Comparison of ENCODE assay signal across 16 cellular contexts in genomic region chr12:11810962-11811361, GRCh38.
DNase-seq lines count a peak whose midpoint lies in the region; ATAC-seq and TF ChIP-seq lines count a peak whose summit lies in the region.
"Had no signal": no experiment of that assay in that cellular context is flagged by ENCODE, and none has a peak within 500 bp of the region (broad histone marks: within the 10 kb centered on the region; RNA-seq: fewer than 3 reads in every experiment).

No MANE protein-coding gene starts in this region.

- in situ Hi-C loops in mammary epithelial cell (cut with MboI; ENCODE audit: low sequenced_read_pairs in 2 of 2) = no loop called here

- no peak overlapping the region for H3K23ac ChIP-seq in mesendoderm (ENCODE audit: low read length)

- TF ChIP-seq CTCF in breast epithelium (IDR thresholded peaks at IDR 0.05) (no peak), mammary epithelial cell (conservative IDR thresholded peaks at IDR 0.05 in 1 of 2, IDR thresholded peaks at IDR 0.05 in 1 of 2; ENCODE audit: extremely low read depth in 1 of 2, insufficient read depth in 1 of 2, low read depth in 1 of 2, low read length in 2 of 2) (no peak), thoracic aorta (IDR thresholded peaks at IDR 0.05) (no peak), Caco-2 (IDR thresholded peaks at IDR 0.05; ENCODE audit: insufficient read depth in 1 of 2, low read depth in 1 of 2, low read length in 1 of 2, severe bottlenecking in 1 of 2, unreplicated experiment in 1 of 2) (no peak)

- CTCF ChIA-PET in mammary epithelial cell (lab: Charles Lee; ENCODE audit: low non-redundant PET) (no interaction called here), Caco-2 (lab: Charles Lee) (no interaction called here)

- no peak overlapping the region for H3K4me3 ChIP-seq in breast epithelium
- no peak overlapping the region for H3K4me3 ChIP-seq in mammary epithelial cell (replicated peaks in 1 of 3; ENCODE audit: insufficient read depth in 1 of 3, low read depth in 2 of 3, low read length in 3 of 3)
- H3K4me3 ChIP-seq in mesendoderm (ENCODE audit: low read length) = no peak overlapping the region
- H3K4me3 ChIP-seq in thoracic aorta = no peak overlapping the region
- no peak overlapping the region for H3K4me3 ChIP-seq in Caco-2 (ENCODE audit: low read depth, low read length)
- H3K4me3 ChIP-seq: lung, PC-9 had no signal

- no peak overlapping the region for H3K9ac ChIP-seq in mammary epithelial cell (ENCODE audit: insufficient read depth, low read length)
- H3K9ac ChIP-seq in mesendoderm (ENCODE audit: low read length) = no peak overlapping the region

- H2BK5ac ChIP-seq in mesendoderm (ENCODE audit: low read length) = no peak overlapping the region

- H3K27ac Mint-ChIP-seq in activated T-helper 1 cell treated with anti-CD3 and anti-CD28 coated beads, Interleukin-12 subunit alpha, Interleukin-12 subunit beta, Interleukin-2, Interleukin-4 antibody, amounts not matched to agents 30 ng/mL and 10 ng/mL and 1 ng/mL, durations not matched to agents 14 hours and 24 hours and 36 hours = peak overlapping the region; percentile 37
- H3K27ac Mint-ChIP-seq in immature natural killer cell (peak overlapping the region in 1 of 6 donors; percentile 27), Caco-2 (ENCODE audit: unreplicated experiment) (no peak overlapping the region)
- H3K27ac Mint-ChIP-seq: stimulated activated naive CD8-positive, alpha-beta T cell treated with anti-CD3 and anti-CD28 coated beads, Interleukin-15, Interleukin-2, amounts not matched to agents 100 ng/mL and 50 ng/mL, for 24 hours had no signal

- intact Hi-C loops in breast epithelium (cut with DNase I; ENCODE audit: low total_unique reads) (no loop called here), mammary epithelial cell (cut with micrococcal nuclease) (loop anchor here (5.0 kb wide), 2 partner anchors 159 to 229 kb away; no protein-coding TSS in a partner anchor), Caco-2 (cut with micrococcal nuclease; ENCODE audit: unreplicated experiment) (no loop called here)
- intact Hi-C loops in activated T-helper 1 cell treated with anti-CD3 and anti-CD28 coated beads, Interleukin-12 subunit alpha, Interleukin-12 subunit beta, Interleukin-2, Interleukin-4 antibody, amounts not matched to agents 30 ng/mL and 10 ng/mL and 1 ng/mL, durations not matched to agents 14 hours and 24 hours and 36 hours (cut with micrococcal nuclease) = no loop called here

- no peaks in the 10 kb centered on the region for H3K36me3 ChIP-seq in breast epithelium
- H3K36me3 ChIP-seq in mammary epithelial cell (ENCODE audit: insufficient read depth, low read length) = no peaks in the 10 kb centered on the region
- H3K36me3 ChIP-seq in mesendoderm (ENCODE audit: control insufficient read depth, insufficient read depth, low read length) = no peaks in the 10 kb centered on the region
- H3K36me3 ChIP-seq in thoracic aorta = no peaks in the 10 kb centered on the region
- no peaks in the 10 kb centered on the region for H3K36me3 ChIP-seq in Caco-2 (ENCODE audit: control insufficient read depth, insufficient read depth, low read length)

- H3K4me2 ChIP-seq in mammary epithelial cell (ENCODE audit: insufficient read depth, low read depth, low read length) (no peak overlapping the region), mesendoderm (ENCODE audit: low read length) (no peak overlapping the region)
- H3K4me2 ChIP-seq: PC-9 had no signal

- H3K4me3 Mint-ChIP-seq in activated T-helper 1 cell treated with anti-CD3 and anti-CD28 coated beads, Interleukin-12 subunit alpha, Interleukin-12 subunit beta, Interleukin-2, Interleukin-4 antibody, amounts not matched to agents 30 ng/mL and 10 ng/mL and 1 ng/mL, durations not matched to agents 14 hours and 24 hours and 36 hours = no peak overlapping the region
- H3K4me3 Mint-ChIP-seq in immature natural killer cell = no peak overlapping the region
- no peak overlapping the region for H3K4me3 Mint-ChIP-seq in Caco-2 (ENCODE audit: unreplicated experiment)
- H3K4me3 Mint-ChIP-seq: stimulated activated naive CD8-positive, alpha-beta T cell treated with anti-CD3 and anti-CD28 coated beads, Interleukin-15, Interleukin-2, amounts not matched to agents 100 ng/mL and 50 ng/mL, for 24 hours had no signal

- H3K9me3 Mint-ChIP-seq in activated T-helper 1 cell treated with anti-CD3 and anti-CD28 coated beads, Interleukin-12 subunit alpha, Interleukin-12 subunit beta, Interleukin-2, Interleukin-4 antibody, amounts not matched to agents 30 ng/mL and 10 ng/mL and 1 ng/mL, durations not matched to agents 14 hours and 24 hours and 36 hours = no peaks in the 10 kb centered on the region
- H3K9me3 Mint-ChIP-seq in immature natural killer cell = no peaks in the 10 kb centered on the region
- H3K9me3 Mint-ChIP-seq in Caco-2 (ENCODE audit: unreplicated experiment) = no peaks in the 10 kb centered on the region
- H3K9me3 Mint-ChIP-seq: stimulated activated naive CD8-positive, alpha-beta T cell treated with anti-CD3 and anti-CD28 coated beads, Interleukin-15, Interleukin-2, amounts not matched to agents 100 ng/mL and 50 ng/mL, for 24 hours had no signal

- no peak overlapping the region for H4K5ac ChIP-seq in mesendoderm (ENCODE audit: low read length)

- 92% methylated on average over 3 of the region's 3 CpGs for WGBS in mammary epithelial cell (ENCODE audit: low coverage, missing lambda C conversion rate)
- no CpG with 5 or more reads among the region's 3 CpGs for WGBS in mesendoderm (ENCODE audit: extremely low coverage, insufficient coverage, low lambda C conversion rate)

- H2BK120ac ChIP-seq in mesendoderm (ENCODE audit: low read depth, low read length) = no peak overlapping the region

- H3K4ac ChIP-seq in mesendoderm (ENCODE audit: low read depth, low read length) = no peak overlapping the region

- no peaks in the 10 kb centered on the region for H3K79me1 ChIP-seq in mesendoderm (ENCODE audit: low read length)

- BruUV-seq in mammary epithelial cell (replicated peaks; lab: Mats Ljungman, UMichigan) (no TSS peak), Caco-2 (replicated peaks; lab: Mats Ljungman, UMichigan) (no TSS peak)

- H3K27ac ChIP-seq in breast epithelium = peak overlapping the region; percentile 63 to 90
- no peak overlapping the region for H3K27ac ChIP-seq in mammary epithelial cell (ENCODE audit: insufficient read depth, low read depth, low read length)
- no peak overlapping the region for H3K27ac ChIP-seq in mesendoderm (ENCODE audit: low read depth, low read length)
- peak overlapping the region; percentile 11 to 69 for H3K27ac ChIP-seq in thoracic aorta
- H3K27ac ChIP-seq: PC-9, VCaP had no signal

- DNase-seq in breast epithelium (ENCODE audit: low spot score in 2 of 2) (no peak), mammary epithelial cell (no peak), mesendoderm (no peak), thoracic aorta (ENCODE audit: low spot score) (no peak), immature natural killer cell (no peak), Caco-2 (no peak), DMS79 (lab: John Stamatoyannopoulos, UW) (no peak)
- no peak for DNase-seq in activated T-helper 1 cell treated with anti-CD3 and anti-CD28 coated beads, Interleukin-12 subunit alpha, Interleukin-12 subunit beta, Interleukin-2, Interleukin-4 antibody, amounts not matched to agents 30 ng/mL and 10 ng/mL and 1 ng/mL, durations not matched to agents 14 hours and 24 hours and 36 hours (ENCODE audit: low spot score)
- DNase-seq: ACHN, NCI-H1105 treated with DMSO at 0.1 percent for 48 hours, PC-9 had no signal

- peaks cover 10% of the 10 kb centered on the region for H3K79me2 ChIP-seq in mammary epithelial cell (ENCODE audit: insufficient read depth, low read length)
- no peaks in the 10 kb centered on the region for H3K79me2 ChIP-seq in mesendoderm (ENCODE audit: control insufficient read depth, insufficient read depth, low read length)

- TF ChIP-seq POLR2A in breast epithelium (IDR thresholded peaks at IDR 0.05) = no peak

- no peak overlapping the region for H3K18ac ChIP-seq in mesendoderm (ENCODE audit: low read length)

- dilution Hi-C loops in mammary epithelial cell (cut with HindIII; ENCODE audit: low sequenced_read_pairs) = loop anchor here (5.0 kb wide), 1 partner anchor 66 kb away; no protein-coding TSS in a partner anchor

- no peak overlapping the region for H4K8ac ChIP-seq in mesendoderm (ENCODE audit: low read depth, low read length)

- no peak overlapping the region for H2BK15ac ChIP-seq in mesendoderm (replicated peaks; ENCODE audit: low read depth)

- no peak overlapping the region for H2AFZ ChIP-seq in mammary epithelial cell (ENCODE audit: low read depth, low read length)
- H2AFZ ChIP-seq: PC-9 had no signal

- no peaks in the 10 kb centered on the region for H3K27me3 ChIP-seq in breast epithelium
- no peaks in the 10 kb centered on the region for H3K27me3 ChIP-seq in mammary epithelial cell (ENCODE audit: insufficient read depth, low read length)
- H3K27me3 ChIP-seq in mesendoderm (ENCODE audit: insufficient read depth, low read length, poor library complexity) = no peaks in the 10 kb centered on the region
- H3K27me3 ChIP-seq in thoracic aorta (replicated peaks; ENCODE audit: insufficient read depth) = no peaks in the 10 kb centered on the region
- no peaks in the 10 kb centered on the region for H3K27me3 ChIP-seq in Caco-2 (replicated peaks; ENCODE audit: control insufficient read depth, insufficient read depth, low read length)

- no peaks in the 10 kb centered on the region for H3K27me3 Mint-ChIP-seq in activated T-helper 1 cell treated with anti-CD3 and anti-CD28 coated beads, Interleukin-12 subunit alpha, Interleukin-12 subunit beta, Interleukin-2, Interleukin-4 antibody, amounts not matched to agents 30 ng/mL and 10 ng/mL and 1 ng/mL, durations not matched to agents 14 hours and 24 hours and 36 hours (ENCODE audit: insufficient read depth)
- H3K27me3 Mint-ChIP-seq in immature natural killer cell (ENCODE audit: low read depth in 3 of 3) (peaks cover 0 to 4% (median 2%) of the 10 kb centered on the region in 3 donors), Caco-2 (ENCODE audit: insufficient read depth, unreplicated experiment) (no peaks in the 10 kb centered on the region)

- H2AK5ac ChIP-seq in mesendoderm (ENCODE audit: low read length) = no peak overlapping the region

- peaks cover 0 to 35% of the 10 kb centered on the region in 2 donors for H3K4me1 ChIP-seq in breast epithelium
- H3K4me1 ChIP-seq in mammary epithelial cell (ENCODE audit: insufficient read depth, low read length) = peaks cover 28% of the 10 kb centered on the region
- peaks cover 16% of the 10 kb centered on the region for H3K4me1 ChIP-seq in mesendoderm (ENCODE audit: control insufficient read depth, low read depth, low read length)
- peaks cover 36 to 45% of the 10 kb centered on the region in 2 donors for H3K4me1 ChIP-seq in thoracic aorta (ENCODE audit: control insufficient read depth in 1 of 2, low read depth in 2 of 2)
- peaks cover 4% of the 10 kb centered on the region for H3K4me1 ChIP-seq in Caco-2

- no peaks in the 10 kb centered on the region for H4K20me1 ChIP-seq in mammary epithelial cell (ENCODE audit: insufficient read depth, low read length)

- H3K36me3 Mint-ChIP-seq in activated T-helper 1 cell treated with anti-CD3 and anti-CD28 coated beads, Interleukin-12 subunit alpha, Interleukin-12 subunit beta, Interleukin-2, Interleukin-4 antibody, amounts not matched to agents 30 ng/mL and 10 ng/mL and 1 ng/mL, durations not matched to agents 14 hours and 24 hours and 36 hours (ENCODE audit: low read depth) = peaks cover 51% of the 10 kb centered on the region
- H3K36me3 Mint-ChIP-seq in immature natural killer cell (no peaks in the 10 kb centered on the region), Caco-2 (ENCODE audit: insufficient read depth, unreplicated experiment) (no peaks in the 10 kb centered on the region)

- no peak for ATAC-seq in thoracic aorta (ENCODE audit: insufficient number of reproducible peaks, low FRiP score, low read depth)
- ATAC-seq: esophagus mucosa, SK-N-SH treated with all-trans-retinoic acid at 6 μM for 48 hours had no signal

- no peaks in the 10 kb centered on the region for H3K9me3 ChIP-seq in breast epithelium
- no peaks in the 10 kb centered on the region for H3K9me3 ChIP-seq in mammary epithelial cell (replicated peaks; ENCODE audit: insufficient read depth, low read length)
- H3K9me3 ChIP-seq in thoracic aorta = no peaks in the 10 kb centered on the region
- no peaks in the 10 kb centered on the region for H3K9me3 ChIP-seq in Caco-2

- peaks cover 86% of the 10 kb centered on the region for H3K4me1 Mint-ChIP-seq in activated T-helper 1 cell treated with anti-CD3 and anti-CD28 coated beads, Interleukin-12 subunit alpha, Interleukin-12 subunit beta, Interleukin-2, Interleukin-4 antibody, amounts not matched to agents 30 ng/mL and 10 ng/mL and 1 ng/mL, durations not matched to agents 14 hours and 24 hours and 36 hours (ENCODE audit: low read depth)
- H3K4me1 Mint-ChIP-seq in immature natural killer cell (peaks cover 21 to 36% of the 10 kb centered on the region in 2 donors), Caco-2 (ENCODE audit: low read depth, unreplicated experiment) (peaks cover 13% of the 10 kb centered on the region)

- H3K56ac ChIP-seq in mesendoderm (ENCODE audit: low read length) = peak overlapping the region; percentile 10

- POLR2A ChIA-PET in Caco-2 (lab: Charles Lee) = interaction anchor here (0.6 kb wide), 1 partner anchor 75 kb away, joined by 3 read pairs; no protein-coding TSS in a partner anchor

Comparison
In these comparisons a context has a peak if more than half of its experiments do, and no peak if none do; other contexts are left out.
1. H3K27ac ChIP-seq: peak in breast epithelium (2 of 2) and thoracic aorta (2 of 2); none in mammary epithelial cell (single experiment) and mesendoderm (single experiment).